8 cellular contexts compared by ENCODE assay signal in the genomic region with DNA sequence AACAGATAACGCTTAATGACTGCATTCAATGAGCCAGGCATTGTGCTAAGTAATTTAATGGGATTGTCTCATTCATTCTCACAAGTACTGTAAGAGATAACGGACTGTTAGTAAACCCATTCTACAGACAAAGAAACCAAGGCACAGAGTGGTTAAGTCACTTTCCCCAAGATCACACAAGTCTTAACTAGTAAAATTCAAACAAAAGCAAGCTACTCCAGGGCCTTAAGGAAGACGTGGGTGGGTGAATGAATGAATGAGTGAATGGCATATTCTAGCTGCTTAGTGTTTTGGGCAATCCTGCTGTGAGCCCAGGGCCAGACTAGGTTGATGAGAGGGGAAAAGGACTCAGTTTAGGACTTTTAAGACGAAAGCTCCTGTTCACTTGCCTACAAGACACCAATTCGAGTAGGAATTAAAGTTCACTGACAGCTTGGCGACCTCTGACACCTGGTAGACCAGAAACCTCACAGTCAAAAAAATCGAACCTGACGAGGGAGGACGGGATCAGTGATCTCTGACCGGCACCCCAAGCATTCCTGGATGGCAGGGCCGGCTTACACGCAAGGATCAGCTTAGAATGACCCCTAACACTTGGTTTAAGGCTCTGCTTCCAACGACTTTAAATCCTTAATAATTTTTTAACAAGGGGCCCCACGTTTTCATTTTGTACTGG. TPM values are rescaled to one million over a fixed set of nuclear protein-coding genes. Genes with fewer than 3 reads are reported as not detected.
A peak's percentile ranks its signal among the peaks of the same experiment; 100 is the strongest.
DNase-seq lines count a peak whose midpoint lies in the region; ATAC-seq, FAIRE-seq and TF ChIP-seq lines count a peak whose summit lies in the region.

No MANE protein-coding gene starts in this region.

- peak overlapping the region; percentile 92 for H3K9ac ChIP-seq in GM12878 (ENCODE audit: control insufficient read depth, insufficient read depth, low read length)
- peak overlapping the region; percentile 95 for H3K9ac ChIP-seq in mesendoderm (ENCODE audit: low read length)

- H3K79me2 ChIP-seq in GM12878 (ENCODE audit: control insufficient read depth, insufficient read depth, low read length): peaks cover 65% of the 10 kb centered on the region
- H3K79me2 ChIP-seq in mesendoderm (ENCODE audit: control insufficient read depth, insufficient read depth, low read length): peaks cover 68% of the 10 kb centered on the region

- peak overlapping the region; percentile 18 for H3K4ac ChIP-seq in mesendoderm (ENCODE audit: low read depth, low read length)

- in situ Hi-C loops in GM12878 (cut with MboI): no loop called here

- TF ChIP-seq POLR2A in GM12878 (IDR thresholded peaks at IDR 0.05; ENCODE audit: low read depth, low read length): no peak

- peaks cover 3% of the 10 kb centered on the region; the same call in 1 of the 2 replicates for H4K20me1 ChIP-seq in GM12878 (ENCODE audit: control insufficient read depth, insufficient read depth)

- H2BK15ac ChIP-seq in mesendoderm (replicated peaks; ENCODE audit: low read depth): no peak overlapping the region

- peak overlapping the region; percentile 88 for H2AFZ ChIP-seq in GM12878 (ENCODE audit: control insufficient read depth, low read depth, low read length)

- intact Hi-C loops in GM12878 (cut with micrococcal nuclease; ENCODE audit: unreplicated experiment): loop anchor here (1.0 to 5.0 kb wide), 3 partner anchors 40 to 402 kb away; partner anchors contain the start of genes AKR7A2, SLC66A1 and UBR4

- peaks cover 22% of the 10 kb centered on the region for H3K79me1 ChIP-seq in mesendoderm (ENCODE audit: low read length)

- DNase-seq in AG09309 (ENCODE audit: low read depth): no peak
- peak; percentile 21 for DNase-seq in HTR-8/SVneo (ENCODE audit: insufficient read length, low spot score)
- no peak for DNase-seq in GM12878 (ENCODE audit: low read depth, low spot score)
- DNase-seq in mesendoderm: peak; percentile 38
- DNase-seq in NCI-H1092 (lab: John Stamatoyannopoulos, UW): no peak
- no peak for DNase-seq in NCI-H128 (lab: John Stamatoyannopoulos, UW; ENCODE audit: unreplicated experiment)

- no peak overlapping the region for H3K18ac ChIP-seq in mesendoderm (ENCODE audit: low read length)

- no peaks in the 10 kb centered on the region for H3K9me3 ChIP-seq in GM12878 (replicated peaks; ENCODE audit: control insufficient read depth, insufficient read depth, low read length)

- peak overlapping the region; percentile 99 for H3K4me2 ChIP-seq in GM12878 (ENCODE audit: control insufficient read depth, insufficient read depth)
- peak overlapping the region; percentile 88 for H3K4me2 ChIP-seq in mesendoderm (ENCODE audit: low read length)

- ATAC-seq in GM12878: no peak
- ATAC-seq in GM19351 (IDR thresholded peaks at IDR 0.05; ENCODE audit: unreplicated experiment): no peak
- ATAC-seq in GM18520 (IDR thresholded peaks at IDR 0.05; ENCODE audit: unreplicated experiment): no peak

- 13% methylated on average over 14 of the region's 14 CpGs for WGBS in GM12878 (ENCODE audit: insufficient coverage, insufficient replicate concordance, low lambda C conversion rate, missing lambda C conversion rate)
- no CpG with 5 or more reads among the region's 14 CpGs for WGBS in mesendoderm (ENCODE audit: extremely low coverage, insufficient coverage, low lambda C conversion rate)

- FAIRE-seq in HTR-8/SVneo (lab: Jason Lieb, UNC): no peak
- no peak for FAIRE-seq in GM12878 (lab: Jason Lieb, UNC)

- H3K27me3 ChIP-seq in GM12878 (replicated peaks in 1 of 2; ENCODE audit: control insufficient read depth in 2 of 2, insufficient read depth in 2 of 2, low read length in 1 of 2) (no peaks in the 10 kb centered on the region), mesendoderm (ENCODE audit: insufficient read depth, low read length, poor library complexity) (no peaks in the 10 kb centered on the region)

- H2BK120ac ChIP-seq in mesendoderm (ENCODE audit: low read depth, low read length): no peak overlapping the region

- H3K4me3 ChIP-seq in AG09309 (ENCODE audit: control insufficient read depth, low read depth, low read length) (peak overlapping the region; percentile 92), GM12878 (peak overlapping the region; percentile 98), mesendoderm (ENCODE audit: low read length) (peak overlapping the region; percentile 100)

- H3K27ac ChIP-seq in GM12878 (ENCODE audit: control insufficient read depth, insufficient read depth): peak overlapping the region; percentile 97
- H3K27ac ChIP-seq in mesendoderm (ENCODE audit: low read depth, low read length): no peak overlapping the region

- no peak overlapping the region for H4K5ac ChIP-seq in mesendoderm (ENCODE audit: low read length)

- no peak overlapping the region for H3K23ac ChIP-seq in mesendoderm (ENCODE audit: low read length)

- H2BK5ac ChIP-seq in mesendoderm (ENCODE audit: low read length): no peak overlapping the region

- CTCF ChIA-PET in GM12878 (lab: Yijun Ruan, JAX): interaction anchor here (0.6 to 1.8 kb wide), 5 partner anchors 8 to 82 kb away, joined by 3 to 9 read pairs (median 3); no protein-coding TSS in a partner anchor

- H4K8ac ChIP-seq in mesendoderm (ENCODE audit: low read depth, low read length): no peak overlapping the region

- POLR2A ChIA-PET in GM12878 (lab: Charles Lee): interaction anchor here (0.9 to 1.3 kb wide), 2 partner anchors 42 to 51 kb away, joined by 3 to 4 read pairs; no protein-coding TSS in a partner anchor

- peak overlapping the region; percentile 82 for H2AK5ac ChIP-seq in mesendoderm (ENCODE audit: low read length)

- H3K4me1 ChIP-seq in GM12878 (ENCODE audit: control insufficient read depth, insufficient read depth, low read length) (peaks cover 13% of the 10 kb centered on the region), mesendoderm (ENCODE audit: control insufficient read depth, low read depth, low read length) (peaks cover 6% of the 10 kb centered on the region)

- TF ChIP-seq CTCF in AG09309 (IDR thresholded peaks at IDR 0.05; ENCODE audit: control insufficient read depth, insufficient read depth, low read depth, low read length, missing control alignments) (no peak), GM12878 (IDR thresholded peaks at IDR 0.05 in 2 of 3, conservative IDR thresholded peaks at IDR 0.05 in 1 of 3; ENCODE audit: control insufficient read depth in 2 of 3, extremely low read depth in 1 of 3, insufficient read depth in 1 of 3, low read depth in 3 of 3, low read length in 3 of 3) (no peak)

- H3K36me3 ChIP-seq in GM12878 (ENCODE audit: control insufficient read depth in 2 of 2, insufficient read depth in 2 of 2, low read length in 1 of 2): peaks cover 0 to 8% of the 10 kb centered on the region in 2 experiments; a peak in 1 of 4 replicates
- no peaks in the 10 kb centered on the region for H3K36me3 ChIP-seq in mesendoderm (ENCODE audit: control insufficient read depth, insufficient read depth, low read length)

- no peak for TF ChIP-seq EP300 in GM12878 (IDR thresholded peaks at IDR 0.05; ENCODE audit: borderline replicate concordance in 1 of 2, control insufficient read depth in 1 of 2, low read depth in 2 of 2, low read length in 2 of 2)

- peak overlapping the region; percentile 100 for H3K56ac ChIP-seq in mesendoderm (ENCODE audit: low read length)

- TF ChIP-seq RAD21 in GM12878 (IDR thresholded peaks at IDR 0.05; ENCODE audit: insufficient read depth, low read depth, low read length): no peak

- SMC1A ChIA-PET in GM12878 (lab: Charles Lee; ENCODE audit: uncharacterized antibody, unreplicated experiment): interaction anchor here (0.6 to 1.7 kb wide), 6 partner anchors 9 to 412 kb away, joined by 3 to 4 read pairs (median 3); no protein-coding TSS in a partner anchor

- RAD21 ChIA-PET in GM12878 (lab: Charles Lee; ENCODE audit: unreplicated experiment): interaction anchor here (1.3 kb wide), 1 partner anchor 43 kb away, joined by 4 read pairs; no protein-coding TSS in a partner anchor

- TSS peak; percentile 89 for BruUV-seq in GM12878 (replicated peaks; lab: Mats Ljungman, UMichigan)

RNA-seq across cellular contexts. Expression of gene EMC1, which starts 0.6 kb away (rescaled TPM):
- total RNA-seq in GM12878 (2013; cell fraction: nucleolus; rRNA removed): 112 and 120 TPM in 2 replicates
- total RNA-seq in GM12878 (2014; rRNA removed): 37.4 and 43.6 TPM in 2 replicates
- total RNA-seq in GM12878 (2014; rRNA removed; fragmentation: Illumina TruSeq; extraction: Trizol): 12.3 and 12.8 TPM in 2 replicates
- 37.0 and 40.7 TPM in 2 replicates for total RNA-seq in GM12878 (2021)
- 14.5 TPM for polyA plus RNA-seq in GM12878 (2011; ENCODE audit: low read depth)
- polyA plus RNA-seq in GM12878 (2011; rRNA removed): 7.9 and 13.2 TPM in 2 replicates
- 18.4 and 24.1 TPM in 2 replicates for polyA plus RNA-seq in GM12878 (2011; cell fraction: cytosol; rRNA removed)
- polyA plus RNA-seq in GM12878 (2011; cell fraction: nucleus; rRNA removed): 78.0 and 78.6 TPM in 2 replicates
- 20.2 and 20.5 TPM in 2 replicates for polyA plus RNA-seq in GM12878 (2012)
- polyA plus RNA-seq in GM12878 (2014; fragmentation: Illumina TruSeq; extraction: Trizol): 21.7 and 25.2 TPM in 2 replicates
- polyA plus RNA-seq in GM12878 (2014; fragmentation: Nextera tagmentation; extraction: Ambion mirVana): 10 to 100 TPM; 12.2 to 12.8 TPM
- polyA plus RNA-seq in GM12878 (2014; rRNA removed): 15.9 and 18.3 TPM in 2 replicates
- 10 to 100 TPM; 33.5 to 35.4 TPM for polyA plus RNA-seq in GM12878 (2016; fragmentation: Nextera tagmentation; extraction: Ambion mirVana)
- polyA minus RNA-seq in GM12878 (2011; rRNA and poly(A)+ RNA removed): 25.9 and 28.2 TPM in 2 replicates
- 10.7 and 13.3 TPM in 2 replicates for polyA minus RNA-seq in GM12878 (2011; cell fraction: cytosol; rRNA and poly(A)+ RNA removed)
- 23.0 and 39.4 TPM in 2 replicates for polyA minus RNA-seq in GM12878 (2011; cell fraction: nucleus; rRNA and poly(A)+ RNA removed)
- 42.0 TPM for polyA plus RNA-seq in mesendoderm (2013, experiment 1 of 2)
- 43.7 TPM for polyA plus RNA-seq in mesendoderm (2013, experiment 2 of 2)

RNA-seq across cellular contexts. Expression of gene MRTO4, which starts 0.8 kb away (rescaled TPM):
- total RNA-seq in GM12878 (2013; cell fraction: nucleolus; rRNA removed): 19.4 and 25.8 TPM in 2 replicates
- 64.1 and 64.7 TPM in 2 replicates for total RNA-seq in GM12878 (2014; rRNA removed)
- total RNA-seq in GM12878 (2014; rRNA removed; fragmentation: Illumina TruSeq; extraction: Trizol): 64.5 and 74.6 TPM in 2 replicates
- total RNA-seq in GM12878 (2021): 72.1 and 74.7 TPM in 2 replicates
- 19.9 TPM for polyA plus RNA-seq in GM12878 (2011; ENCODE audit: low read depth)
- polyA plus RNA-seq in GM12878 (2011; rRNA removed): 50.6 and 56.8 TPM in 2 replicates
- polyA plus RNA-seq in GM12878 (2011; cell fraction: cytosol; rRNA removed): 61.1 and 76.2 TPM in 2 replicates
- polyA plus RNA-seq in GM12878 (2011; cell fraction: nucleus; rRNA removed): 23.5 and 31.4 TPM in 2 replicates
- 25.8 and 30.6 TPM in 2 replicates for polyA plus RNA-seq in GM12878 (2012)
- polyA plus RNA-seq in GM12878 (2014; fragmentation: Illumina TruSeq; extraction: Trizol): 73.3 and 82.6 TPM in 2 replicates
- 10 to 100 TPM; 43.5 to 64.8 TPM for polyA plus RNA-seq in GM12878 (2014; fragmentation: Nextera tagmentation; extraction: Ambion mirVana)
- polyA plus RNA-seq in GM12878 (2014; rRNA removed): 67.3 and 70.8 TPM in 2 replicates
- 10 to 100 TPM; 92.0 to 99.5 TPM for polyA plus RNA-seq in GM12878 (2016; fragmentation: Nextera tagmentation; extraction: Ambion mirVana)
- 29.5 and 38.2 TPM in 2 replicates for polyA minus RNA-seq in GM12878 (2011; rRNA and poly(A)+ RNA removed)
- 10.6 and 12.8 TPM in 2 replicates for polyA minus RNA-seq in GM12878 (2011; cell fraction: cytosol; rRNA and poly(A)+ RNA removed)
- polyA minus RNA-seq in GM12878 (2011; cell fraction: nucleus; rRNA and poly(A)+ RNA removed): 7.7 and 25.0 TPM in 2 replicates
- 77.1 TPM for polyA plus RNA-seq in mesendoderm (2013, experiment 1 of 2)
- polyA plus RNA-seq in mesendoderm (2013, experiment 2 of 2): 77.5 TPM

RNA-seq across cellular contexts. Expression of gene AKR7A3, which starts 37.8 kb away (rescaled TPM):
- total RNA-seq in GM12878 (2013; cell fraction: nucleolus; rRNA removed): 2.2 TPM in 2 replicates
- total RNA-seq in GM12878 (2014; rRNA removed): 0.22 and 0.73 TPM in 2 replicates
- total RNA-seq in GM12878 (2014; rRNA removed; fragmentation: Illumina TruSeq; extraction: Trizol): 0.22 and 0.23 TPM in 2 replicates
- 0.88 and 1.1 TPM in 2 replicates for total RNA-seq in GM12878 (2021)
- polyA plus RNA-seq in GM12878 (2011; ENCODE audit: low read depth): 0.20 TPM
- polyA plus RNA-seq in GM12878 (2011; rRNA removed): 0.07 and 0.10 TPM in 2 replicates
- 0.09 and 0.13 TPM in 2 replicates for polyA plus RNA-seq in GM12878 (2011; cell fraction: cytosol; rRNA removed)
- 0.76 and 1.3 TPM in 2 replicates for polyA plus RNA-seq in GM12878 (2011; cell fraction: nucleus; rRNA removed)
- polyA plus RNA-seq in GM12878 (2012): 0.28 and 0.64 TPM in 2 replicates
- 0.12 TPM in 1 of 2 replicates, not detected in the other for polyA plus RNA-seq in GM12878 (2014; fragmentation: Illumina TruSeq; extraction: Trizol)
- polyA plus RNA-seq in GM12878 (2014; fragmentation: Nextera tagmentation; extraction: Ambion mirVana): not detected
- polyA plus RNA-seq in GM12878 (2014; rRNA removed): 0.85 and 1.1 TPM in 2 replicates
- under 1 TPM; 0.23 to 0.28 TPM for polyA plus RNA-seq in GM12878 (2016; fragmentation: Nextera tagmentation; extraction: Ambion mirVana)
- 0.21 TPM in 1 of 2 replicates, not detected in the other for polyA minus RNA-seq in GM12878 (2011; rRNA and poly(A)+ RNA removed)
- polyA minus RNA-seq in GM12878 (2011; cell fraction: cytosol; rRNA and poly(A)+ RNA removed): not detected in 2 replicates
- polyA minus RNA-seq in GM12878 (2011; cell fraction: nucleus; rRNA and poly(A)+ RNA removed): 0.24 and 0.38 TPM in 2 replicates
- 0.34 TPM for polyA plus RNA-seq in mesendoderm (2013, experiment 1 of 2)
- polyA plus RNA-seq in mesendoderm (2013, experiment 2 of 2): 0.24 TPM

RNA-seq across cellular contexts. Expression of gene UBR4, which starts 40.7 kb away (rescaled TPM):
- 501 and 589 TPM in 2 replicates for total RNA-seq in GM12878 (2013; cell fraction: nucleolus; rRNA removed)
- total RNA-seq in GM12878 (2014; rRNA removed) (78.7 and 83.0 TPM in 2 replicates), GM12878 (2014; rRNA removed; fragmentation: Illumina TruSeq; extraction: Trizol) (42.8 and 46.8 TPM in 2 replicates), GM12878 (2021) (106 and 107 TPM in 2 replicates)
- 71.2 TPM for polyA plus RNA-seq in GM12878 (2011; ENCODE audit: low read depth)
- polyA plus RNA-seq in GM12878 (2011; rRNA removed) (22.8 and 52.1 TPM in 2 replicates), GM12878 (2014; fragmentation: Illumina TruSeq; extraction: Trizol) (91.1 and 118 TPM in 2 replicates), GM12878 (2014; fragmentation: Nextera tagmentation; extraction: Ambion mirVana) (10 to 100 TPM; 50.6 to 60.2 TPM), GM12878 (2014; rRNA removed) (116 and 124 TPM in 2 replicates), GM12878 (2016; fragmentation: Nextera tagmentation; extraction: Ambion mirVana) (10 to 100 TPM; 34.2 to 41.4 TPM)
- 75.8 and 119 TPM in 2 replicates for polyA plus RNA-seq in GM12878 (2011; cell fraction: cytosol; rRNA removed)
- 476 and 506 TPM in 2 replicates for polyA plus RNA-seq in GM12878 (2011; cell fraction: nucleus; rRNA removed)
- 86.4 and 111 TPM in 2 replicates for polyA plus RNA-seq in GM12878 (2012)
- polyA minus RNA-seq in GM12878 (2011; rRNA and poly(A)+ RNA removed): 130 and 134 TPM in 2 replicates
- polyA minus RNA-seq in GM12878 (2011; cell fraction: cytosol; rRNA and poly(A)+ RNA removed): 51.9 and 67.2 TPM in 2 replicates
- 237 and 297 TPM in 2 replicates for polyA minus RNA-seq in GM12878 (2011; cell fraction: nucleus; rRNA and poly(A)+ RNA removed)
- 30.5 TPM for polyA plus RNA-seq in mesendoderm (2013, experiment 1 of 2)
- polyA plus RNA-seq in mesendoderm (2013, experiment 2 of 2): 27.3 TPM

Comparison
In these comparisons a context has a peak if more than half of its experiments do, and no peak if none do; other contexts are left out.
1. DNase-seq: peak in HTR-8/SVneo (single experiment) and mesendoderm (single experiment); none in AG09309 (single experiment), GM12878 (single experiment), NCI-H1092 (single experiment) and NCI-H128 (single experiment).
2. Peak in every context shown above with its lines, with median percentiles within 50 percentile points of each other: H3K4me3 ChIP-seq.